Comparison of ENCODE assay signal across 21 cellular contexts in the genomic region with DNA sequence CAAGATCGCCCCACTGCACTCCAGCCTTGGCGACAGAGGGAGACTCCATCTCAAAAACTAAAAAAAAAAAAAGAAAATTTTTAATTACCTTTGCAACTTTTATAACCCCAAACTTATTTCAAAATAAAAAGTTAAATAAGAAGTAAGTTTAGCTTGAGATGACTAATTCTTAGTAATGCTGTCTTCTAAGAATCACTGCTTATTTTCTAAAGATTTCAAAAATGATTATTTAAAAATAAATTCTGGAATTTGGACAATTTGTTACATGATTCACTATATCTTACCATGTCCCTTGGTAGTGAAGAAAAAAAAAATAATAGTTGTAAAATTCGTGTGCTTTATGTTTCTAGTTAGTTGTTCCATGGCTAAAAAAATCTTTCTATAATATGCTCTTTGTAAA. TPM values are rescaled to one million over a fixed set of nuclear protein-coding genes. Genes with fewer than 3 reads are reported as not detected.
DNase-seq lines count a peak whose midpoint lies in the region; ATAC-seq, FAIRE-seq and TF ChIP-seq lines count a peak whose summit lies in the region.
"Had no signal": no experiment of that assay in that cellular context is flagged by ENCODE, and none has a peak within 500 bp of the region (broad histone marks: within the 10 kb centered on the region; RNA-seq: fewer than 3 reads in every experiment).

No MANE protein-coding gene starts in this region.

- DNase-seq in HCEC 1CT (peak; percentile 47), fibroblast of lung (ENCODE audit: low read depth in 2 of 2) (peak in 1 of 2 donors; percentile 47), kidney (no peak), DMS79 (lab: John Stamatoyannopoulos, UW) (no peak), nucleus accumbens (lab: John Stamatoyannopoulos, UW) (no peak), upper lobe of left lung (no peak)
- DNase-seq: 8988T, MV-4-11, NCI-H1105 treated with DMSO at 0.1 percent for 48 hours, NCI-H1694, NCI-H2081, NCI-H2171, NCI-H524 treated with DMSO at 0.1 percent for 48 hours, NCI-H82, Peyer's patch had no signal

- H3K9me3 ChIP-seq in fibroblast of lung (ENCODE audit: control insufficient read depth, insufficient read depth, low read depth, low read length), result no peaks in the 10 kb centered on the region
- no peaks in the 10 kb centered on the region for H3K9me3 ChIP-seq in kidney (ENCODE audit: control insufficient read depth in 1 of 2, low read length in 2 of 2)
- H3K9me3 ChIP-seq in upper lobe of left lung, result no peaks in the 10 kb centered on the region
- H3K9me3 ChIP-seq: Peyer's patch had no signal

- H3K4me1 ChIP-seq in ACC112 (ENCODE audit: control insufficient read depth, insufficient read depth, low read length, unreplicated experiment), result peaks cover 4% of the 10 kb centered on the region
- H3K4me1 ChIP-seq in fibroblast of lung (ENCODE audit: control insufficient read depth, extremely low read depth, insufficient read depth, low read length), result no peaks in the 10 kb centered on the region
- H3K4me1 ChIP-seq in kidney (ENCODE audit: control insufficient read depth in 1 of 2, insufficient read depth in 1 of 2, low read depth in 1 of 2, low read length in 2 of 2), result no peaks in the 10 kb centered on the region
- H3K4me1 ChIP-seq in upper lobe of left lung, result no peaks in the 10 kb centered on the region
- H3K4me1 ChIP-seq: Peyer's patch had no signal

- TF ChIP-seq POLR2A in upper lobe of left lung (IDR thresholded peaks at IDR 0.05), result no peak

- no peak overlapping the region for H2AFZ ChIP-seq in ACC112 (ENCODE audit: low read length, unreplicated experiment)
- H2AFZ ChIP-seq in fibroblast of lung (ENCODE audit: low read length), result no peak overlapping the region
- H2AFZ ChIP-seq: GM23338 had no signal

- no peaks in the 10 kb centered on the region for H4K20me1 ChIP-seq in fibroblast of lung (ENCODE audit: control insufficient read depth, extremely low read depth, insufficient read depth, low read length)

- no peak overlapping the region for H3K4me3 ChIP-seq in ACC112 (ENCODE audit: low read depth, low read length)
- no peak overlapping the region for H3K4me3 ChIP-seq in fibroblast of lung (replicated peaks in 1 of 4; ENCODE audit: control extremely low read depth in 1 of 4, insufficient read depth in 1 of 4, low read depth in 3 of 4, low read length in 4 of 4)
- H3K4me3 ChIP-seq in kidney (ENCODE audit: low read length in 2 of 2), result no peak overlapping the region
- no peak overlapping the region for H3K4me3 ChIP-seq in upper lobe of left lung
- H3K4me3 ChIP-seq: GM12878, GM23338, Peyer's patch had no signal

- peak overlapping the region; percentile 13 for H3K4me2 ChIP-seq in fibroblast of lung (ENCODE audit: extremely low read depth, insufficient read depth, low read length)
- H3K4me2 ChIP-seq: GM23338 had no signal

- WGBS in upper lobe of left lung, 2 donors, result 73 to 82% methylated on average over 3 of the region's 3 CpGs

- TF ChIP-seq CTCF in fibroblast of lung (conservative IDR thresholded peaks at IDR 0.05 in 1 of 2, IDR thresholded peaks at IDR 0.05 in 1 of 2; ENCODE audit: low read depth in 1 of 2, low read length in 2 of 2) (no peak), kidney (IDR thresholded peaks at IDR 0.05; ENCODE audit: borderline replicate concordance, extremely low read depth, insufficient read depth) (no peak), upper lobe of left lung (IDR thresholded peaks at IDR 0.05) (no peak)

- peak; percentile 27 for FAIRE-seq in kidney (lab: Jason Lieb, UNC)
- FAIRE-seq: GM12878 had no signal

- intact Hi-C loops in kidney (cut with DNase I), result no loop called here

- no peak for ATAC-seq in upper lobe of left lung (ENCODE audit: low FRiP score in 2 of 2)
- ATAC-seq in GM21447 (IDR thresholded peaks at IDR 0.05; ENCODE audit: unreplicated experiment), result no peak
- ATAC-seq: GM12878, GM23338, HCT116 had no signal

- no peak for TF ChIP-seq EP300 in upper lobe of left lung (IDR thresholded peaks at IDR 0.05)

- H3K36me3 ChIP-seq in ACC112 (ENCODE audit: insufficient read depth, low read length) (no peaks in the 10 kb centered on the region), fibroblast of lung (ENCODE audit: control insufficient read depth, insufficient read depth, low read length) (no peaks in the 10 kb centered on the region), kidney (ENCODE audit: control insufficient read depth in 1 of 2, insufficient read depth in 2 of 2, low read length in 2 of 2) (no peaks in the 10 kb centered on the region), upper lobe of left lung (no peaks in the 10 kb centered on the region)
- H3K36me3 ChIP-seq: Peyer's patch had no signal

- no peaks in the 10 kb centered on the region for H3K27me3 ChIP-seq in ACC112 (ENCODE audit: insufficient read depth, low read length)
- H3K27me3 ChIP-seq in fibroblast of lung (ENCODE audit: control insufficient read depth, insufficient read depth, low read length), result no peaks in the 10 kb centered on the region
- H3K27me3 ChIP-seq in upper lobe of left lung, result no peaks in the 10 kb centered on the region
- H3K27me3 ChIP-seq: Peyer's patch had no signal

- peak overlapping the region; percentile 38 for H3K27ac ChIP-seq in ACC112 (ENCODE audit: low read depth, low read length)
- peak overlapping the region; percentile 20 for H3K27ac ChIP-seq in fibroblast of lung (ENCODE audit: insufficient read depth, low read length)
- H3K27ac ChIP-seq in kidney (ENCODE audit: low read depth in 2 of 2, low read length in 2 of 2), result no peak overlapping the region
- no peak overlapping the region for H3K27ac ChIP-seq in upper lobe of left lung
- H3K27ac ChIP-seq: C4-2B, Peyer's patch had no signal

- no peaks in the 10 kb centered on the region for H3K79me2 ChIP-seq in ACC112 (ENCODE audit: control insufficient read depth, insufficient read depth, low read length, unreplicated experiment)
- H3K79me2 ChIP-seq in fibroblast of lung (ENCODE audit: control insufficient read depth, insufficient read depth, low read length), result no peaks in the 10 kb centered on the region

- H3K9ac ChIP-seq in fibroblast of lung (ENCODE audit: insufficient read depth, low read length) (no peak overlapping the region), kidney (ENCODE audit: low read length in 2 of 2) (no peak overlapping the region)

RNA-seq across cellular contexts. Expression of a gene that starts 11.6 kb away (rescaled TPM):
- total RNA-seq in fibroblast of lung, result 405 and 534 TPM in 2 replicates
- 132 and 135 TPM in 2 replicates for polyA plus RNA-seq in fibroblast of lung
- polyA plus RNA-seq in fibroblast of lung (2012), result 81.1 and 85.9 TPM in 2 replicates
- 172 and 257 TPM in 2 replicates for polyA minus RNA-seq in fibroblast of lung (ENCODE audit: low replicate concordance)
- total RNA-seq in kidney, result 164 TPM
- 35.5 TPM for polyA plus RNA-seq in kidney (ENCODE audit: insufficient read depth, low read depth, low replicate concordance)
- 100 to 1,000 TPM; 118 to 326 (median 164) TPM for total RNA-seq in upper lobe of left lung

Comparison
In these comparisons a context has a peak if more than half of its experiments do, and no peak if none do; other contexts are left out.
1. H3K27ac ChIP-seq: peak in ACC112 (single experiment) and fibroblast of lung (single experiment); none in kidney (0 of 2) and upper lobe of left lung (0 of 4).